ENCODE assay signal across 28 cellular contexts in the genomic region with DNA sequence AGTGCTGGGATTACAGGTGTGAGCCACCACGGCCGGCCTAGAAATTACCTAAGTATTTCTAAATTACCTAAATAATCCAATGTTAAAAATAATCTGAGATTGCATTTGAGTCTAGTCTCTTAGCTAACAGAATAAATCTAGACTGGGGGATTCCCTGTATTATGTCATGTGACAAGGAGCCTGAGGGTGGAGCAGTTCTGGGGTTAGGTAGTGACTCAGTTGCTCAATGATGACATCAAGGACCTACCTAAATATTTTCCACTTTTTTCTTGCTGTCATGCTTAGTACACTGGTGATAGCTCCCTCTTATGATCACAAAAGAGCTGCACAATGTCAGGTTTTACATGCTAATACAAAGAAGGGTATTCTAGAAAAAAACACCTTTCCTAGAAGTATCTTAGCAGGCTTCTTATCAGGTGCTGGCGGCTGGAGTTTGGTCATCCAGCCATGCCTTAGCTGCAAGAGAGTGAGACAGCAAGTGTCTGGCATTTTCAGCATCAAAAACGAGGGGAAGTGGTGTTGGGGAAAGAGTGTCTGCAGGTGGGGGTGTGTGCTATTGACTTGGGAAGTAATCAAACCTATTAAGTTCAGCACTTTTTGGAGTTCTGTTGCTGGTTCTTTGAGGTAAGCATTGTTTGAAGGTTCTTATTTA. TPM values are rescaled to one million over a fixed set of nuclear protein-coding genes. Genes with fewer than 3 reads are reported as not detected.
DNase-seq lines count a peak whose midpoint lies in the region; ATAC-seq and TF ChIP-seq lines count a peak whose summit lies in the region.
"Had no signal": no experiment of that assay in that cellular context is flagged by ENCODE, and none has a peak within 500 bp of the region (broad histone marks: within the 10 kb centered on the region; RNA-seq: fewer than 3 reads in every experiment).

No MANE protein-coding gene starts in this region.

- H3K9me3 ChIP-seq in HCT116 (ENCODE audit: control insufficient read depth in 1 of 2, insufficient read depth in 1 of 2, low read depth in 1 of 2, low read length in 2 of 2): no peaks in the 10 kb centered on the region
- H3K9me3 ChIP-seq: heart left ventricle, neutrophil, SK-N-SH, tibial artery had no signal

- no peaks in the 10 kb centered on the region for H3K27me3 Mint-ChIP-seq in activated naive CD4-positive, alpha-beta T cell treated with anti-CD3 and anti-CD28 coated beads for 36 hours (ENCODE audit: low read depth)
- H3K27me3 Mint-ChIP-seq in activated naive CD8-positive, alpha-beta T cell treated with anti-CD3 and anti-CD28 coated beads, Interleukin-2, amount 50 U/mL, for 24 hours: no peaks in the 10 kb centered on the region
- H3K27me3 Mint-ChIP-seq in naive B cell: no peaks in the 10 kb centered on the region
- H3K27me3 Mint-ChIP-seq: effector memory CD8-positive, alpha-beta T cell had no signal

- no peak overlapping the region for H3K9ac ChIP-seq in HCT116 (ENCODE audit: low read length)
- H3K9ac ChIP-seq: SK-N-SH had no signal

- CTCF ChIA-PET in activated naive CD4-positive, alpha-beta T cell treated with anti-CD3 and anti-CD28 coated beads for 36 hours (lab: Charles Lee): interaction anchor here (1.1 kb wide), 1 partner anchor 186 kb away, joined by 4 read pairs; no protein-coding TSS in a partner anchor
- CTCF ChIA-PET in HCT116 (lab: Charles Lee): interaction anchor here (0.6 kb wide), 1 partner anchor 9 kb away, joined by 3 read pairs; no protein-coding TSS in a partner anchor

- no peak overlapping the region for H3K27ac ChIP-seq in HCT116 (ENCODE audit: low read depth, low read length)
- H3K27ac ChIP-seq: heart left ventricle, neutrophil, tibial artery had no signal

- no peaks in the 10 kb centered on the region for H3K9me2 ChIP-seq in HCT116 (ENCODE audit: insufficient read depth)
- H3K9me2 ChIP-seq: SK-N-SH had no signal

- H3K36me3 ChIP-seq in HCT116 (ENCODE audit: control insufficient read depth in 1 of 2, insufficient read depth in 2 of 2, low read length in 2 of 2): peaks cover 20 to 39% of the 10 kb centered on the region in 2 experiments; a peak in 3 of 4 replicates

- POLR2A ChIA-PET in HCT116 (lab: Charles Lee): no interaction called here

- no peak overlapping the region for H3K4me3 Mint-ChIP-seq in activated naive CD4-positive, alpha-beta T cell treated with anti-CD3 and anti-CD28 coated beads for 36 hours
- no peak overlapping the region for H3K4me3 Mint-ChIP-seq in activated naive CD8-positive, alpha-beta T cell treated with anti-CD3 and anti-CD28 coated beads, Interleukin-2, amount 50 U/mL, for 24 hours
- H3K4me3 Mint-ChIP-seq in naive B cell: no peak overlapping the region
- H3K4me3 Mint-ChIP-seq: effector memory CD8-positive, alpha-beta T cell; mesothelial cell of epicardium had no signal

- no peak for TF ChIP-seq POLR2A in HCT116 (IDR thresholded peaks at IDR 0.05; ENCODE audit: borderline replicate concordance, extremely low read depth, insufficient read depth, insufficient read length)

- peaks cover 3 to 12% of the 10 kb centered on the region in 2 experiments; a peak in 3 of 4 replicates for H3K4me1 ChIP-seq in HCT116 (ENCODE audit: control insufficient read depth in 1 of 2, insufficient read depth in 2 of 2, low read length in 2 of 2)

- no TSS peak for BruUV-seq in HCT116 (replicated peaks; lab: Mats Ljungman, UMichigan)

- H3K27ac Mint-ChIP-seq in activated naive CD4-positive, alpha-beta T cell treated with anti-CD3 and anti-CD28 coated beads for 36 hours: peak overlapping the region; percentile 13
- peak overlapping the region; percentile 70 for H3K27ac Mint-ChIP-seq in activated naive CD8-positive, alpha-beta T cell treated with anti-CD3 and anti-CD28 coated beads, Interleukin-2, amount 50 U/mL, for 24 hours
- H3K27ac Mint-ChIP-seq in naive B cell: peak overlapping the region in 4 of 6 donors; percentile 9 to 42 (median 20)
- H3K27ac Mint-ChIP-seq: effector memory CD8-positive, alpha-beta T cell; mesothelial cell of epicardium had no signal

- peaks cover 54% of the 10 kb centered on the region for H3K79me2 ChIP-seq in HCT116 (ENCODE audit: insufficient read depth, low read length)

- H3K4me3 ChIP-seq in HCT116 (replicated peaks in 1 of 2; ENCODE audit: low read depth in 1 of 2, low read length in 2 of 2): no peak overlapping the region
- H3K4me3 ChIP-seq: heart left ventricle, tibial artery had no signal

- DNase-seq in activated naive CD4-positive, alpha-beta T cell treated with anti-CD3 and anti-CD28 coated beads for 36 hours: no peak
- DNase-seq in activated naive CD4-positive, alpha-beta T cell treated with Interleukin-2 at 50 U/mL for 16 hours: no peak
- DNase-seq in HCT116 (ENCODE audit: low read depth, low spot score) (no peak), naive B cell (no peak), DMS79 (lab: John Stamatoyannopoulos, UW) (no peak)
- no peak for DNase-seq in activated naive CD8-positive, alpha-beta T cell treated with anti-CD3 and anti-CD28 coated beads, Interleukin-2, amount 50 U/mL, for 24 hours
- DNase-seq: central memory CD4-positive, alpha-beta T cell; DMS153; effector memory CD8-positive, alpha-beta T cell; foreskin fibroblast; HCEC 1CT; heart left ventricle; kidney; MV-4-11; NCI-H1436; NCI-H2081; NCI-H2227 treated with DMSO at 0.1 percent for 48 hours; NCI-H526; posterior cingulate gyrus; right cardiac atrium; SK-N-SH; stimulated activated CD4-positive, alpha-beta T cell treated with anti-CD3 and anti-CD28 coated beads, Interleukin-1b, Interleukin-23, amount 100 ng/mL, for 48 hours; stimulated activated CD8-positive, alpha-beta memory T cell treated with anti-CD3 and anti-CD28 coated beads, Interleukin-4, amount 100 ng/mL, for 48 hours; T-helper 2 cell; tibial artery had no signal

- TF ChIP-seq RAD21 in HCT116 (IDR thresholded peaks at IDR 0.05; ENCODE audit: low read depth): no peak

- peaks cover 40% of the 10 kb centered on the region for H3K36me3 Mint-ChIP-seq in activated naive CD4-positive, alpha-beta T cell treated with anti-CD3 and anti-CD28 coated beads for 36 hours (ENCODE audit: low read depth)
- H3K36me3 Mint-ChIP-seq in activated naive CD8-positive, alpha-beta T cell treated with anti-CD3 and anti-CD28 coated beads, Interleukin-2, amount 50 U/mL, for 24 hours (ENCODE audit: low read depth): peaks cover 59% of the 10 kb centered on the region
- H3K36me3 Mint-ChIP-seq in naive B cell: peaks cover 27 to 29% of the 10 kb centered on the region in 2 donors

- H4K20me1 ChIP-seq in HCT116 (ENCODE audit: insufficient read depth): no peaks in the 10 kb centered on the region

- ATAC-seq in HCT116 (peak; percentile 32; the same call in 1 of the 2 replicates), naive B cell (ENCODE audit: low read depth in 2 of 2) (no peak), HG03135 (IDR thresholded peaks at IDR 0.05; ENCODE audit: unreplicated experiment) (no peak)
- peak; percentile 72 for ATAC-seq in activated naive CD8-positive, alpha-beta T cell treated with anti-CD3 and anti-CD28 coated beads, Interleukin-2, amount 50 U/mL, for 24 hours
- ATAC-seq: effector memory CD8-positive, alpha-beta T cell; heart left ventricle; right cardiac atrium had no signal

- H3K27me3 ChIP-seq in HCT116 (ENCODE audit: insufficient read depth, low read length): no peaks in the 10 kb centered on the region
- H3K27me3 ChIP-seq: heart left ventricle, neutrophil, tibial artery had no signal

- no peak overlapping the region for H3K4me2 ChIP-seq in HCT116 (ENCODE audit: low read length)
- H3K4me2 ChIP-seq: SK-N-SH had no signal

- RAD21 ChIA-PET in HCT116 (lab: Charles Lee; ENCODE audit: low non-redundant PET in 1 of 2, low total read pairs in 2 of 2, uncharacterized antibody in 2 of 2, unreplicated experiment in 2 of 2): no interaction called here

- intact Hi-C loops in activated naive CD4-positive, alpha-beta T cell treated with anti-CD3 and anti-CD28 coated beads for 36 hours (cut with micrococcal nuclease): no loop called here
- intact Hi-C loops in HCT116 (cut with micrococcal nuclease): no loop called here

- peaks cover 4% of the 10 kb centered on the region for H3K4me1 Mint-ChIP-seq in activated naive CD4-positive, alpha-beta T cell treated with anti-CD3 and anti-CD28 coated beads for 36 hours (ENCODE audit: low read depth)
- H3K4me1 Mint-ChIP-seq in activated naive CD8-positive, alpha-beta T cell treated with anti-CD3 and anti-CD28 coated beads, Interleukin-2, amount 50 U/mL, for 24 hours: peaks cover 17% of the 10 kb centered on the region
- peaks cover under 1 to 10% (median 6%) of the 10 kb centered on the region in 3 donors for H3K4me1 Mint-ChIP-seq in naive B cell
- H3K4me1 Mint-ChIP-seq: mesothelial cell of epicardium had no signal

- H3K9me3 Mint-ChIP-seq in activated naive CD4-positive, alpha-beta T cell treated with anti-CD3 and anti-CD28 coated beads for 36 hours: no peaks in the 10 kb centered on the region
- no peaks in the 10 kb centered on the region for H3K9me3 Mint-ChIP-seq in activated naive CD8-positive, alpha-beta T cell treated with anti-CD3 and anti-CD28 coated beads, Interleukin-2, amount 50 U/mL, for 24 hours
- H3K9me3 Mint-ChIP-seq in naive B cell: no peaks in the 10 kb centered on the region
- H3K9me3 Mint-ChIP-seq: effector memory CD8-positive, alpha-beta T cell had no signal

- TF ChIP-seq CTCF in HCT116 (IDR thresholded peaks at IDR 0.05 in 2 of 3, conservative IDR thresholded peaks at IDR 0.05 in 1 of 3; ENCODE audit: borderline replicate concordance in 1 of 3, insufficient read depth in 1 of 3, low read depth in 2 of 3, low read length in 2 of 3): no peak

- H2AFZ ChIP-seq in HCT116 (ENCODE audit: low read depth, low read length, poor library complexity, severe bottlenecking): no peak overlapping the region

TF ChIP-seq in HCT116, 20 proteins besides CTCF, POLR2A, EP300 and RAD21 (continues in another document):
- no peak for TF ChIP-seq SP1 (IDR thresholded peaks at IDR 0.05; ENCODE audit: low read depth)
- no peak for TF ChIP-seq JUND (IDR thresholded peaks at IDR 0.05)
- TF ChIP-seq CEBPB (IDR thresholded peaks at IDR 0.05; ENCODE audit: low read depth): no peak
- no peak for TF ChIP-seq FOSL1 (IDR thresholded peaks at IDR 0.05; ENCODE audit: low read depth)
- TF ChIP-seq EZH2phosphoT487 (IDR thresholded peaks at IDR 0.05; ENCODE audit: borderline replicate concordance): no peak
- TF ChIP-seq EGR1 (IDR thresholded peaks at IDR 0.05; ENCODE audit: low read depth): no peak
- TF ChIP-seq CBX3 (IDR thresholded peaks at IDR 0.05; ENCODE audit: low read depth): no peak
- TF ChIP-seq ZFX (IDR thresholded peaks at IDR 0.05): no peak

RNA-seq across cellular contexts. Expression of a gene that starts 17.5 kb away (rescaled TPM):
- total RNA-seq in activated naive CD4-positive, alpha-beta T cell treated with anti-CD3 and anti-CD28 coated beads for 36 hours: 10 to 100 TPM; 32.7 to 33.6 TPM
- 24.3 TPM for total RNA-seq in HCT116 (2021; ENCODE audit: unreplicated experiment)
- polyA plus RNA-seq in HCT116 (2012): 9.9 and 11.7 TPM in 2 replicates
- 10 to 100 TPM in 1 of 6 donors, 1 to 10 TPM in 4, not detected in 1; 6.2 to 10.0 (median 8.1) TPM for polyA plus RNA-seq in naive B cell (ENCODE audit: low read depth in 6 of 6)

RNA-seq across cellular contexts. Expression of a gene that starts 25.9 kb away (rescaled TPM):
- total RNA-seq in activated naive CD4-positive, alpha-beta T cell treated with anti-CD3 and anti-CD28 coated beads for 36 hours: 10 to 100 TPM; 82.6 to 85.4 TPM
- 83.7 TPM for total RNA-seq in HCT116 (2021; ENCODE audit: unreplicated experiment)
- 30.4 and 34.7 TPM in 2 replicates for polyA plus RNA-seq in HCT116 (2012)
- 10 to 100 TPM; 24.6 to 50.5 (median 39.6) TPM for polyA plus RNA-seq in naive B cell (ENCODE audit: low read depth in 6 of 6)

Comparison
In these comparisons a context has a peak if more than half of its experiments do, and no peak if none do; other contexts are left out.
1. H3K27ac Mint-ChIP-seq: peak in every context shown above with its lines; median percentile 70 in activated naive CD8-positive, alpha-beta T cell treated with anti-CD3 and anti-CD28 coated beads, Interleukin-2, amount 50 U/mL, for 24 hours; 20 in naive B cell; 13 in activated naive CD4-positive, alpha-beta T cell treated with anti-CD3 and anti-CD28 coated beads for 36 hours.
2. ATAC-seq: peak in HCT116 (single experiment) and activated naive CD8-positive, alpha-beta T cell treated with anti-CD3 and anti-CD28 coated beads, Interleukin-2, amount 50 U/mL, for 24 hours (single experiment); none in naive B cell (0 of 2) and HG03135 (single experiment).